In the genomic region with DNA sequence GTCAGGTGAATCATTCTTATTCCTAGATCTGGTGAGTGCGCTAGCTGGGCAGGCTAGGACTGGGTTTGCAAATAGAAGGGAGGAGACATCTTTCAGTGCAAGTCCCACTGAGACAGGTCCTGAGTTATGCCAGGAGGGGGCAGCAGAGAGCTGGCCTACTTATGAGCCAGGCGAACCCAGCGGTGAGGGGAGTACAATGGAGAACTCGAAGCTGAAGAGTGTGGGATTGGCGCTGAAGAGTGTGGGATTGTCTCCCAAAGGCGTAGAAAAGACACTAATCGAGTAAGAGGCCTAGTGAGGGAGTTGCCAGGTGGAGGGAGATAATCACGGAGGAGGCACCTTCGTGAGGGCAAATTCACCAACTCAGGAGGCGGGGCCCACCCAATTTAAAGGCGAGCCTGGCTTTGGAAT, we compare ENCODE assay signal across 8 cellular contexts.
A peak's percentile ranks its signal among the peaks of the same experiment; 100 is the strongest.
DNase-seq lines count a peak whose midpoint lies in the region; ATAC-seq and FAIRE-seq lines count a peak whose summit lies in the region.

No MANE protein-coding gene starts in this region.

- FAIRE-seq in urothelium cell line (lab: Jason Lieb, UNC) = no peak

- intact Hi-C loops in posterior cingulate gyrus (cut with DNase I) = loop anchor here (1.0 to 10.0 kb wide), 3 partner anchors 84 to 608 kb away; a partner anchor contains a TSS

- peak; percentile 91 for ATAC-seq in GM21528 (IDR thresholded peaks at IDR 0.05; ENCODE audit: low FRiP score, unreplicated experiment)

- DNase-seq in EL (peak; percentile 45), HuH-7 (ENCODE audit: low spot score) (peak; percentile 40), RPMI8226 (peak; percentile 75), glomerular endothelial cell (ENCODE audit: extremely low read depth, low read depth, low spot score) (peak; percentile 16), posterior cingulate gyrus (peak; percentile 37 to 95 (median 76)), urothelium cell line (ENCODE audit: low spot score) (peak; percentile 25)
- DNase-seq in activated effector memory CD4-positive, alpha-beta T cell treated with anti-CD3 and anti-CD28 coated beads, Interleukin-2, amount 50 U/mL, for 16 hours = peak; percentile 76

Comparison
In these comparisons a context has a peak if more than half of its experiments do, and no peak if none do; other contexts are left out.
1. Peak in every context shown above with its lines: DNase-seq and ATAC-seq.
2. DNase-seq: peak in every context shown above with its lines; median percentile 76 in activated effector memory CD4-positive, alpha-beta T cell treated with anti-CD3 and anti-CD28 coated beads, Interleukin-2, amount 50 U/mL, for 16 hours; 76 in posterior cingulate gyrus; 75 in RPMI8226; 45 in EL; 40 in HuH-7; 25 in urothelium cell line; 16 in glomerular endothelial cell.